Comparison of ENCODE assay signal across 8 cellular contexts in genomic region chr3:47475029-47475569, GRCh38. TPM values are rescaled to one million over a fixed set of nuclear protein-coding genes. Genes with fewer than 3 reads are reported as not detected.
DNase-seq lines count a peak whose midpoint lies in the region; ATAC-seq and TF ChIP-seq lines count a peak whose summit lies in the region.

No MANE protein-coding gene starts in this region.

- H3K27ac ChIP-seq in lung (ENCODE audit: low read depth in 1 of 2, low read length in 1 of 2) (peak overlapping the region; percentile 73 to 80), substantia nigra (ENCODE audit: low read depth, low read length, poor library complexity, severe bottlenecking) (peak overlapping the region; percentile 79)

- H3K36me3 ChIP-seq in NT2/D1 (ENCODE audit: insufficient read depth, insufficient read length, low read length) (peaks cover 3% of the 10 kb centered on the region), lung (ENCODE audit: control insufficient read depth in 2 of 2, insufficient read depth in 2 of 2, low read length in 2 of 2) (no peaks in the 10 kb centered on the region)

- H3K27ac Mint-ChIP-seq in chondrocyte (ENCODE audit: unreplicated experiment): peak overlapping the region; percentile 80

- DNase-seq in NCI-H748 (lab: John Stamatoyannopoulos, UW; ENCODE audit: unreplicated experiment) (peak; percentile 41), NCI-H748 treated with DMSO at 0.1 percent for 48 hours (lab: John Stamatoyannopoulos, UW) (no peak), NT2/D1 (ENCODE audit: low read depth, low spot score) (no peak), chondrocyte (ENCODE audit: low spot score) (no peak), lung (ENCODE audit: low spot score) (peak; percentile 31), substantia nigra (lab: John Stamatoyannopoulos, UW) (peak in 2 of 49 donors; percentile 7 to 66), mucosa of gallbladder (ENCODE audit: low spot score) (no peak)
- DNase-seq in NK-92 treated with Interleukin-12 subunit alpha and Interleukin-12 subunit beta, amount 100 ng/mL, for 24 hours (lab: John Stamatoyannopoulos, UW): no peak

- peaks cover 26% of the 10 kb centered on the region for H3K4me1 Mint-ChIP-seq in chondrocyte (ENCODE audit: low read depth)

- H3K9me3 ChIP-seq in NT2/D1 (ENCODE audit: insufficient read depth, low read length) (no peaks in the 10 kb centered on the region), lung (ENCODE audit: control insufficient read depth in 2 of 2, insufficient read depth in 1 of 2, low read length in 1 of 2) (no peaks in the 10 kb centered on the region)

- H3K27me3 ChIP-seq in NT2/D1 (ENCODE audit: insufficient read depth, insufficient read length): no peaks in the 10 kb centered on the region
- H3K27me3 ChIP-seq in lung (ENCODE audit: control insufficient read depth, insufficient read depth): no peaks in the 10 kb centered on the region

- no peaks in the 10 kb centered on the region for H3K27me3 Mint-ChIP-seq in chondrocyte (ENCODE audit: low read depth)

- peak overlapping the region; percentile 87 for H3K4me3 Mint-ChIP-seq in chondrocyte (ENCODE audit: unreplicated experiment)

- WGBS in lung, 2 donors: 0% methylated on average over 24 of the region's 24 CpGs

- H3K4me1 ChIP-seq in NT2/D1 (ENCODE audit: insufficient read depth, insufficient read length): peaks cover 10% of the 10 kb centered on the region
- peaks cover 7 to 10% of the 10 kb centered on the region in 2 donors for H3K4me1 ChIP-seq in lung (ENCODE audit: control insufficient read depth in 2 of 2, insufficient read depth in 2 of 2, low read length in 2 of 2)

- no peaks in the 10 kb centered on the region for H3K36me3 Mint-ChIP-seq in chondrocyte (ENCODE audit: low read depth)

- peak overlapping the region; percentile 91 for H3K4me3 ChIP-seq in NT2/D1 (ENCODE audit: insufficient read length, low read depth)
- H3K4me3 ChIP-seq in lung: peak overlapping the region; percentile 94

- no peak for ATAC-seq in lung (ENCODE audit: insufficient read depth, low FRiP score)

- peak overlapping the region; percentile 95 for H3K9ac ChIP-seq in NT2/D1 (ENCODE audit: insufficient read length, low read depth)

- TF ChIP-seq CTCF in chondrocyte (IDR thresholded peaks at IDR 0.05) (no peak), lung (IDR thresholded peaks at IDR 0.05; ENCODE audit: control extremely low read depth, extremely low read depth) (no peak)

- no peaks in the 10 kb centered on the region for H3K9me3 Mint-ChIP-seq in chondrocyte (ENCODE audit: low read depth)

RNA-seq across cellular contexts. Expression of gene SCAP, which starts 0.6 kb away (rescaled TPM):
- total RNA-seq in chondrocyte (47.3 to 79.8 TPM (median 49.7 TPM) in 3 replicates), lung (10 to 100 TPM; 49.3 to 91.8 TPM), mucosa of gallbladder (137 TPM)
- 10 to 100 TPM; 44.1 to 45.4 TPM for polyA plus RNA-seq in lung

RNA-seq across cellular contexts. Expression of gene ELP6, which starts 38.4 kb away (rescaled TPM):
- 28.8 to 42.9 TPM (median 30.2 TPM) in 3 replicates for total RNA-seq in chondrocyte
- total RNA-seq in lung: 10 to 100 TPM; 25.4 to 28.0 TPM
- 10 to 100 TPM; 27.3 to 31.3 TPM for polyA plus RNA-seq in lung
- total RNA-seq in mucosa of gallbladder: 23.8 TPM

Comparison
In these comparisons a context has a peak if more than half of its experiments do, and no peak if none do; other contexts are left out.
1. DNase-seq: peak in NCI-H748 (single experiment) and lung (single experiment); none in NCI-H748 treated with DMSO at 0.1 percent for 48 hours (single experiment), NT2/D1 (single experiment), chondrocyte (single experiment), mucosa of gallbladder (single experiment) and NK-92 treated with Interleukin-12 subunit alpha and Interleukin-12 subunit beta, amount 100 ng/mL, for 24 hours (single experiment).